23 cellular contexts compared by ENCODE assay signal in the genomic region with DNA sequence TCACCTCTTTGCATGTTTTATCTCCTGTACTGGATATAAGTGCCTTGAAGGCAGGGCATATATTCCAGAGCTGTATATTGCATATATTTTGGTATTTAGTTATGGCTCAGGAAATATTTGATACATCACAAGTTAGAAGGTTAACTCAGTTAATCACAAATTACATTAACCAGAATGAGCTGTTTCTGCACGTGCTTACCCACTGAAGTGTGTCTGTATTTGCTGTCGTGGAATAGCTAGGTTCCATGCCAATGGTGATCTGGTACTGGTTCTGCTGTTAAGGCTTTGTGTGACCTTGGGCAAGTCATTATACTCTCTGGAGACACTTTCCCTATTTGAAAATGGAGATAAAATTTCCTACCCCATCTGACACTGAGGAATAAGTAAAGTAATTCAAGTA.
"Had no signal": no experiment of that assay in that cellular context is flagged by ENCODE, and none has a peak within 500 bp of the region (broad histone marks: within the 10 kb centered on the region; RNA-seq: fewer than 3 reads in every experiment).

No MANE protein-coding gene starts in this region.

- H3K36me3 Mint-ChIP-seq: natural killer cell had no signal

- H3K27ac Mint-ChIP-seq: dendritic cell treated with granulocyte-macrophage colony-stimulating factor and Interleukin-4, amounts not matched to agents 40 ng/mL and 50 ng/mL, for 4 days; effector memory CD8-positive, alpha-beta T cell; natural killer cell; progenitor cell of endocrine pancreas had no signal

- ATAC-seq: effector memory CD8-positive, alpha-beta T cell; left colon; natural killer cell; sciatic nerve had no signal

- H3K27me3 ChIP-seq: esophagus squamous epithelium, hepatocyte, pancreas, suprapubic skin, thyroid gland, upper lobe of right lung, vagina had no signal

- H3K4me3 Mint-ChIP-seq: dendritic cell treated with granulocyte-macrophage colony-stimulating factor and Interleukin-4, amounts not matched to agents 40 ng/mL and 50 ng/mL, for 4 days; effector memory CD8-positive, alpha-beta T cell; natural killer cell; neural crest cell had no signal

- H3K9me3 Mint-ChIP-seq: dendritic cell treated with granulocyte-macrophage colony-stimulating factor and Interleukin-4, amounts not matched to agents 40 ng/mL and 50 ng/mL, for 4 days; effector memory CD8-positive, alpha-beta T cell; natural killer cell; neural crest cell had no signal

- H3K9me3 ChIP-seq: esophagus squamous epithelium, pancreas, suprapubic skin, thyroid gland, upper lobe of right lung, vagina had no signal

- H3K27ac ChIP-seq: hepatocyte, pancreas, suprapubic skin, thyroid gland, upper lobe of right lung, vagina had no signal

- DNase-seq: effector memory CD8-positive, alpha-beta T cell; esophagus squamous epithelium; foreskin fibroblast; head of caudate nucleus; kidney; left colon; natural killer cell; nucleus accumbens; pancreas; retina; stimulated activated CD4-positive, alpha-beta T cell treated with anti-CD3 and anti-CD28 coated beads, Interleukin-2, amount 100 ng/mL, for 48 hours; stimulated activated naive CD4-positive, alpha-beta T cell treated with Interleukin-2 at 50 U/mL for 16 hours; thyroid gland; upper lobe of right lung had no signal

- H3K4me3 ChIP-seq: esophagus squamous epithelium, hepatocyte, pancreas, skin epidermis, suprapubic skin, thyroid gland, upper lobe of right lung, vagina had no signal

- FAIRE-seq: colon, kidney, pancreas had no signal

- H3K4me1 Mint-ChIP-seq: neural crest cell had no signal

- H3K36me3 ChIP-seq: esophagus squamous epithelium, pancreas, suprapubic skin, thyroid gland, upper lobe of right lung, vagina had no signal

- H3K27me3 Mint-ChIP-seq: dendritic cell treated with granulocyte-macrophage colony-stimulating factor and Interleukin-4, amounts not matched to agents 40 ng/mL and 50 ng/mL, for 4 days; effector memory CD8-positive, alpha-beta T cell; progenitor cell of endocrine pancreas had no signal
